19 cellular contexts compared by ENCODE assay signal in the genomic region with DNA sequence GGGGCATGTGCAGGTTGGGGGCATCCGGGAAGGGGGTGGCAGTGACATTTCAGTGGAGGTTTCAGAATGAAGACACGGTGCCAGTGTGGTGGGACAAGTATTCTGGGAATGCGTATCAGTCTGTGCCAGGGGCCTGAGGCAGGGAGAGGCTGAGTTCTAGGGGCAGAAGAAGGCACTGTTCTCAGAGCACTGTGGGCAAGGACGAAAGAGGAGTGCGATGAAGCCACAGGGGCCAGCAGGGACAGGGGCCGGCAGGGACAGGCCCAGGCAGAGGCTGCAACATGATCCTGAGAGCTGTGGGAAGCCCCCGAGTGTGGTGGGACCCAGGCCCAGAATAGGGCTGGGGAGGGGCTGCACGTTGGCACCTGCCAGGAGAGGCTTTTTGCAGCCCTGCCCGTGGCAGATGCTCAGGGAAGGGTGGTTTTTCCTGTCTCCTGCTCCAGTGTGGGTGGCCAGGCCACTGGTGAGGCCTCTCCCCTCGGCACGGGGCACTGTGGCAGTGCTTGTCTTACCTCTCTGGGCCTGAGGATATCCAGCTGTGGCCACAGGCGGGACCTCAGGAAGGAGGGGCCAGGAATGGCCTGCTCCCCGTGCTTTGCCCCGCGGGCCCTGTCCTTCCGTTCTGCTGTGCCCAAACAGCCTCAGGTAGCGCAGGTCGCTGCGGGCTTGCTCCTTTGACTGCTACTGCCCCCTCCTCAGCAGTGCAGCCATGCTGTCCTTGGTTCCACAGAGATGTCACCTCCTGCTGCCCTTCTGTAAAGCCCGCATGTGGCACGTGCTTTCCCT. TPM values are rescaled to one million over a fixed set of nuclear protein-coding genes. Genes with fewer than 3 reads are reported as not detected.
A peak's percentile ranks its signal among the peaks of the same experiment; 100 is the strongest.
DNase-seq lines count a peak whose midpoint lies in the region; ATAC-seq, FAIRE-seq and TF ChIP-seq lines count a peak whose summit lies in the region.
"Had no signal": no experiment of that assay in that cellular context is flagged by ENCODE, and none has a peak within 500 bp of the region (broad histone marks: within the 10 kb centered on the region; RNA-seq: fewer than 3 reads in every experiment).

No MANE protein-coding gene starts in this region.

- no peaks in the 10 kb centered on the region for H3K27me3 ChIP-seq in CD8-positive, alpha-beta T cell (ENCODE audit: insufficient read depth, low read length)
- H3K27me3 ChIP-seq in SJCRH30: no peaks in the 10 kb centered on the region
- H3K27me3 ChIP-seq: sigmoid colon had no signal

- in situ Hi-C loops in SK-MEL-5 (cut with HindIII; ENCODE audit: low pct_unique_long_range_greater_than_20kb, low sequenced_read_pairs): no loop called here

- POLR2A ChIA-PET in CD8-positive, alpha-beta T cell (lab: Charles Lee): no interaction called here

- H3K9me3 Mint-ChIP-seq in CD8-positive, alpha-beta T cell: no peaks in the 10 kb centered on the region
- H3K9me3 Mint-ChIP-seq: central memory CD8-positive, alpha-beta T cell; naive thymus-derived CD4-positive, alpha-beta T cell had no signal

- peak in 1 of 7 experiments; percentile 38 for DNase-seq in CD8-positive, alpha-beta T cell
- DNase-seq in SK-MEL-5 (ENCODE audit: low read depth, low spot score) (peak; percentile 88), left ventricle myocardium superior (no peak), sciatic nerve (ENCODE audit: low spot score) (no peak), urothelium cell line (ENCODE audit: low spot score) (no peak), SJCRH30 (no peak)
- no peak for DNase-seq in effector CD4-positive, alpha-beta T cell
- DNase-seq: activated naive CD4-positive, alpha-beta T cell treated with anti-CD3 and anti-CD28 coated beads, Interleukin-2, amount 50 U/mL, for 16 hours; DMS153; naive thymus-derived CD4-positive, alpha-beta T cell; NCI-H1436 treated with DMSO at 0.1 percent for 48 hours; PC-3; sigmoid colon; T-helper 1 cell had no signal

- no peak overlapping the region for H3K27ac ChIP-seq in CD8-positive, alpha-beta T cell (ENCODE audit: low read depth, low read length)
- no peak overlapping the region for H3K27ac ChIP-seq in SJCRH30

- intact Hi-C loops in CD8-positive, alpha-beta T cell (cut with DNase I, micrococcal nuclease): no loop called here
- intact Hi-C loops in left ventricle myocardium superior (cut with micrococcal nuclease) (no loop called here), sciatic nerve (cut with DNase I) (no loop called here)

- H3K36me3 Mint-ChIP-seq in CD8-positive, alpha-beta T cell: peaks cover 36% of the 10 kb centered on the region

- no peak for TF ChIP-seq CTCF in CD8-positive, alpha-beta T cell (IDR thresholded peaks at IDR 0.05)

- CTCF ChIA-PET in CD8-positive, alpha-beta T cell (lab: Charles Lee): no interaction called here

- no peak for FAIRE-seq in urothelium cell line (lab: Jason Lieb, UNC)
- FAIRE-seq: H54 had no signal

- peak overlapping the region; percentile 30 for H3K27ac Mint-ChIP-seq in CD8-positive, alpha-beta T cell

- peaks cover 37% of the 10 kb centered on the region for H3K4me1 Mint-ChIP-seq in CD8-positive, alpha-beta T cell (ENCODE audit: low read depth)

- no peaks in the 10 kb centered on the region for H3K4me1 ChIP-seq in CD8-positive, alpha-beta T cell (ENCODE audit: insufficient read depth, low read length)
- no peaks in the 10 kb centered on the region for H3K4me1 ChIP-seq in SJCRH30

- H3K36me3 ChIP-seq in CD8-positive, alpha-beta T cell (ENCODE audit: insufficient read depth, low read length): no peaks in the 10 kb centered on the region
- peaks cover 6% of the 10 kb centered on the region for H3K36me3 ChIP-seq in SJCRH30

- no peaks in the 10 kb centered on the region for H3K9me3 ChIP-seq in CD8-positive, alpha-beta T cell (ENCODE audit: low read length)
- H3K9me3 ChIP-seq in SJCRH30 (replicated peaks): no peaks in the 10 kb centered on the region
- H3K9me3 ChIP-seq: sigmoid colon had no signal

- H3K4me3 ChIP-seq in CD8-positive, alpha-beta T cell (ENCODE audit: low read depth, low read length): no peak overlapping the region
- no peak overlapping the region for H3K4me3 ChIP-seq in SJCRH30
- H3K4me3 ChIP-seq: sigmoid colon had no signal

- H3K27me3 Mint-ChIP-seq in CD8-positive, alpha-beta T cell (ENCODE audit: low read depth): no peaks in the 10 kb centered on the region
- H3K27me3 Mint-ChIP-seq: central memory CD8-positive, alpha-beta T cell; naive thymus-derived CD4-positive, alpha-beta T cell had no signal

- ATAC-seq in CD8-positive, alpha-beta T cell: no peak
- ATAC-seq in left ventricle myocardium superior: peak; percentile 58
- ATAC-seq in sciatic nerve: peak; percentile 40
- ATAC-seq in GM18502 (IDR thresholded peaks at IDR 0.05; ENCODE audit: poor library complexity, unreplicated experiment): no peak
- ATAC-seq: activated CD4-positive, CD25-positive, alpha-beta regulatory T cell treated with anti-CD3 and anti-CD28 coated beads, Interleukin-2, amount 50 U/mL, for 24 hours; left lobe of liver; naive thymus-derived CD4-positive, alpha-beta T cell; PC-3 had no signal

- no peak overlapping the region for H3K4me3 Mint-ChIP-seq in CD8-positive, alpha-beta T cell
- H3K4me3 Mint-ChIP-seq: central memory CD8-positive, alpha-beta T cell; naive thymus-derived CD4-positive, alpha-beta T cell had no signal

RNA-seq across cellular contexts. Expression of a gene that starts 10.0 kb away (rescaled TPM):
- total RNA-seq in CD8-positive, alpha-beta T cell: 10 to 100 TPM; 62.4 to 70.1 TPM
- total RNA-seq in SK-MEL-5 (2014; rRNA removed; shearing (Covaris generic)): 236 and 241 TPM in 2 replicates
- polyA plus RNA-seq in SK-MEL-5 (2015; cell fraction: cytosol; rRNA removed): 385 and 433 TPM in 2 replicates
- 1,025 and 1,164 TPM in 2 replicates for polyA plus RNA-seq in SK-MEL-5 (2015; cell fraction: nucleus; rRNA removed)
- total RNA-seq in left ventricle myocardium superior: 130 TPM
- 59.3 TPM for total RNA-seq in sciatic nerve
- 53.5 and 53.6 TPM in 2 replicates for total RNA-seq in SJCRH30 (2014; rRNA removed; shearing (Covaris generic))

RNA-seq across cellular contexts. Expression of a gene that starts 42.4 kb away (rescaled TPM):
- 10 to 100 TPM; 35.2 to 39.2 TPM for total RNA-seq in CD8-positive, alpha-beta T cell
- 404 and 446 TPM in 2 replicates for total RNA-seq in SK-MEL-5 (2014; rRNA removed; shearing (Covaris generic))
- 618 and 744 TPM in 2 replicates for polyA plus RNA-seq in SK-MEL-5 (2015; cell fraction: cytosol; rRNA removed)
- polyA plus RNA-seq in SK-MEL-5 (2015; cell fraction: nucleus; rRNA removed): 1,362 and 1,434 TPM in 2 replicates
- total RNA-seq in left ventricle myocardium superior (205 TPM), sciatic nerve (37.9 TPM)
- total RNA-seq in SJCRH30 (2014; rRNA removed; shearing (Covaris generic)): 39.1 and 42.3 TPM in 2 replicates

Comparison
In these comparisons a context has a peak if more than half of its experiments do, and no peak if none do; other contexts are left out.
1. ATAC-seq: peak in left ventricle myocardium superior (single experiment) and sciatic nerve (single experiment); none in CD8-positive, alpha-beta T cell (single experiment) and GM18502 (single experiment).